In genomic region chr1:228087771-228088251, GRCh38 we compare ENCODE assay signal across 8 cellular contexts. TPM values are rescaled to one million over a fixed set of nuclear protein-coding genes. Genes with fewer than 3 reads are reported as not detected.
DNase-seq lines count a peak whose midpoint lies in the region; ATAC-seq, FAIRE-seq and TF ChIP-seq lines count a peak whose summit lies in the region.

No MANE protein-coding gene starts in this region.

- H3K27me3 ChIP-seq in CD4-positive, CD25-positive, alpha-beta regulatory T cell (ENCODE audit: control insufficient read depth, insufficient read depth, low read length): no peaks in the 10 kb centered on the region
- H3K27me3 ChIP-seq in OCI-LY1 (ENCODE audit: insufficient read depth, low read length) (no peaks in the 10 kb centered on the region), bronchial epithelial cell (ENCODE audit: control insufficient read depth, insufficient read depth, low read length) (no peaks in the 10 kb centered on the region)

- H2AFZ ChIP-seq in OCI-LY1 (ENCODE audit: low read length): no peak overlapping the region

- H3K4me3 Mint-ChIP-seq in CD4-positive, CD25-positive, alpha-beta regulatory T cell: peak overlapping the region; percentile 68 to 100 (median 88)

- FAIRE-seq in bronchial epithelial cell (lab: Jason Lieb, UNC): no peak
- no peak for FAIRE-seq in GM19239 (lab: Jason Lieb, UNC)

- peaks cover 0 to 3% (median 0%) of the 10 kb centered on the region in 7 donors for H3K9me3 Mint-ChIP-seq in CD4-positive, CD25-positive, alpha-beta regulatory T cell

- H3K4me2 ChIP-seq in OCI-LY1 (ENCODE audit: low read length): peak overlapping the region; percentile 32; the same call in 1 of the 2 replicates

- no peaks in the 10 kb centered on the region for H3K27me3 Mint-ChIP-seq in CD4-positive, CD25-positive, alpha-beta regulatory T cell

- no peaks in the 10 kb centered on the region for H3K9me3 ChIP-seq in CD4-positive, CD25-positive, alpha-beta regulatory T cell (ENCODE audit: control insufficient read depth in 2 of 2, low read length in 2 of 2)
- H3K9me3 ChIP-seq in OCI-LY1 (ENCODE audit: low read length): peaks cover 3% of the 10 kb centered on the region; the same call in 1 of the 2 replicates
- peaks cover 7% of the 10 kb centered on the region for H3K9me3 ChIP-seq in mesodermal cell (ENCODE audit: control insufficient read depth, low read length)

- peaks cover 13% of the 10 kb centered on the region for H3K36me3 Mint-ChIP-seq in CD4-positive, CD25-positive, alpha-beta regulatory T cell

- ATAC-seq in CD4-positive, CD25-positive, alpha-beta regulatory T cell (ENCODE audit: low read depth in 2 of 2): peak; percentile 35 to 38
- no peak for ATAC-seq in HG03378 (IDR thresholded peaks at IDR 0.05; ENCODE audit: unreplicated experiment)

- peaks cover 89% of the 10 kb centered on the region for H3K4me1 ChIP-seq in CD4-positive, CD25-positive, alpha-beta regulatory T cell (ENCODE audit: control insufficient read depth, insufficient read depth, low read length, poor library complexity, severe bottlenecking)
- peaks cover 68% of the 10 kb centered on the region for H3K4me1 ChIP-seq in OCI-LY1 (ENCODE audit: insufficient read depth, low read length, severe bottlenecking)
- peaks cover 58% of the 10 kb centered on the region for H3K4me1 ChIP-seq in mesodermal cell (ENCODE audit: control insufficient read depth, insufficient read depth, low read length, poor library complexity, severe bottlenecking)

- 90 to 98% methylated on average over 5 to 7 of the region's 7 CpGs for WGBS in mesodermal cell (ENCODE audit: insufficient coverage in 2 of 2), 2 experiments

- H3K27ac Mint-ChIP-seq in CD4-positive, CD25-positive, alpha-beta regulatory T cell: peak overlapping the region; percentile 66 to 94 (median 83)

- H3K36me3 ChIP-seq in CD4-positive, CD25-positive, alpha-beta regulatory T cell (ENCODE audit: control insufficient read depth, insufficient read depth, low read length): peaks cover 22% of the 10 kb centered on the region
- peaks cover 42% of the 10 kb centered on the region for H3K36me3 ChIP-seq in OCI-LY1 (ENCODE audit: insufficient read depth, low read length)
- H3K36me3 ChIP-seq in bronchial epithelial cell (ENCODE audit: control insufficient read depth, insufficient read depth, low read length): peaks cover 16% of the 10 kb centered on the region
- peaks cover 84% of the 10 kb centered on the region for H3K36me3 ChIP-seq in mesodermal cell (ENCODE audit: control insufficient read depth, insufficient read depth, low read length)

- H3K79me2 ChIP-seq in OCI-LY1 (ENCODE audit: insufficient read depth, low read length): peaks cover 100% of the 10 kb centered on the region

- peak overlapping the region; percentile 76 for H3K4me3 ChIP-seq in CD4-positive, CD25-positive, alpha-beta regulatory T cell (ENCODE audit: low read depth, low read length)
- H3K4me3 ChIP-seq in OCI-LY1 (ENCODE audit: low read depth, low read length, poor library complexity, severe bottlenecking) (no peak overlapping the region), bronchial epithelial cell (ENCODE audit: low read depth, low read length) (no peak overlapping the region), mesodermal cell (ENCODE audit: extremely low read depth, insufficient read depth, low read length, poor library complexity, severe bottlenecking) (no peak overlapping the region)

- no peaks in the 10 kb centered on the region for H3F3A ChIP-seq in OCI-LY1 (ENCODE audit: insufficient read depth, low read length)

- DNase-seq in CD4-positive, CD25-positive, alpha-beta regulatory T cell: peak in 1 of 3 donors; percentile 36
- DNase-seq in bronchial epithelial cell (ENCODE audit: low read depth) (peak; percentile 77), pons (ENCODE audit: low spot score) (no peak), DMS153 treated with DMSO at 0.1 percent for 48 hours (lab: John Stamatoyannopoulos, UW; ENCODE audit: unreplicated experiment) (no peak), GM19239 (ENCODE audit: insufficient read length, low spot score) (no peak)

- TF ChIP-seq CTCF in OCI-LY1 (IDR thresholded peaks at IDR 0.05; ENCODE audit: low read length) (no peak), bronchial epithelial cell (IDR thresholded peaks at IDR 0.05; ENCODE audit: insufficient read depth, low read length, severe bottlenecking) (no peak)

- H3K4me1 Mint-ChIP-seq in CD4-positive, CD25-positive, alpha-beta regulatory T cell: peaks cover 47 to 92% (median 82%) of the 10 kb centered on the region in 4 donors

- H3K9me2 ChIP-seq in OCI-LY1 (ENCODE audit: low read depth, low read length): no peaks in the 10 kb centered on the region

- H3K27ac ChIP-seq in CD4-positive, CD25-positive, alpha-beta regulatory T cell (ENCODE audit: insufficient read depth, low read length, poor library complexity, severe bottlenecking): peak overlapping the region; percentile 58
- no peak overlapping the region for H3K27ac ChIP-seq in OCI-LY1 (ENCODE audit: low read depth, low read length, poor library complexity, severe bottlenecking)
- peak overlapping the region; percentile 76 for H3K27ac ChIP-seq in mesodermal cell (ENCODE audit: low read depth, low read length, severe bottlenecking)

- H3K9ac ChIP-seq in OCI-LY1 (ENCODE audit: low read length): no peak overlapping the region

- H4K20me1 ChIP-seq in OCI-LY1 (ENCODE audit: insufficient read depth, low read length): no peaks in the 10 kb centered on the region

RNA-seq across cellular contexts. Expression of gene ARF1, which starts 5.3 kb away (rescaled TPM):
- total RNA-seq in CD4-positive, CD25-positive, alpha-beta regulatory T cell: 335 TPM
- polyA plus RNA-seq in CD4-positive, CD25-positive, alpha-beta regulatory T cell: 100 to 1,000 TPM; 445 to 517 (median 481) TPM
- 240 and 297 TPM in 2 replicates for total RNA-seq in bronchial epithelial cell
- polyA plus RNA-seq in mesodermal cell (2013, experiment 1 of 2): 549 TPM
- polyA plus RNA-seq in mesodermal cell (2013, experiment 2 of 2): 481 TPM

RNA-seq across cellular contexts. Expression of gene C1orf35, which starts 15.3 kb away (rescaled TPM):
- 23.5 TPM for total RNA-seq in CD4-positive, CD25-positive, alpha-beta regulatory T cell
- polyA plus RNA-seq in CD4-positive, CD25-positive, alpha-beta regulatory T cell: 10 to 100 TPM; 18.0 to 24.0 (median 21.2) TPM
- 16.1 and 17.1 TPM in 2 replicates for total RNA-seq in bronchial epithelial cell
- polyA plus RNA-seq in mesodermal cell (2013, experiment 1 of 2): 17.9 TPM
- 17.6 TPM for polyA plus RNA-seq in mesodermal cell (2013, experiment 2 of 2)

RNA-seq across cellular contexts. Expression of gene MRPL55, which starts 21.3 kb away (rescaled TPM):
- total RNA-seq in CD4-positive, CD25-positive, alpha-beta regulatory T cell: 62.5 TPM
- 100 to 1,000 TPM; 126 to 163 (median 143) TPM for polyA plus RNA-seq in CD4-positive, CD25-positive, alpha-beta regulatory T cell
- 43.2 and 87.7 TPM in 2 replicates for total RNA-seq in bronchial epithelial cell
- polyA plus RNA-seq in mesodermal cell (2013, experiment 1 of 2): 52.1 TPM
- polyA plus RNA-seq in mesodermal cell (2013, experiment 2 of 2): 40.0 TPM

RNA-seq across cellular contexts. Expression of gene GUK1, which starts 52.3 kb away (rescaled TPM):
- total RNA-seq in CD4-positive, CD25-positive, alpha-beta regulatory T cell: 270 TPM
- 100 to 1,000 TPM; 329 to 413 (median 371) TPM for polyA plus RNA-seq in CD4-positive, CD25-positive, alpha-beta regulatory T cell
- total RNA-seq in bronchial epithelial cell: 519 and 695 TPM in 2 replicates
- 181 TPM for polyA plus RNA-seq in mesodermal cell (2013, experiment 1 of 2)
- polyA plus RNA-seq in mesodermal cell (2013, experiment 2 of 2): 154 TPM
